ENCODE assay signal across 10 cellular contexts in the genomic region with DNA sequence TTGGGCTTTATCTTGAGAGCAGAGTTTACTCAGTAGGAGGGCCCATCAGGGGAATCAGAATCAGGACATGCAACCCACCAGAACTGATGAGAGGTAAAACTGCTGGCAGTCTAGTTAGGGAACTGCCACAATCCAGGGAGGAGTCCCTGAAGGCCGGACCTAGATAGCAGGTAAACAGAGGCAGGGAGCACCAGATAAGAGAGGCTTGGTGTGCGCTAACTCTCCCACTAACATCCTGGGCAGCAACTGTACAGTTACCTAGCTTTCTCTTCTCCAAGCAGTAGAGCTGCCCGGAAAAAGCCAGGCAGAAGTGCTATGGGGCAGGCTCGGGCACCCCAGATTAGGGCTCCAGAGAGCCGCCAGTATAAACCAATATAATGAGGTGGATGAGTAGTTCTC. TPM values are rescaled to one million over a fixed set of nuclear protein-coding genes. Genes with fewer than 3 reads are reported as not detected.
DNase-seq lines count a peak whose midpoint lies in the region; ATAC-seq and TF ChIP-seq lines count a peak whose summit lies in the region.
"Had no signal": no experiment of that assay in that cellular context is flagged by ENCODE, and none has a peak within 500 bp of the region (broad histone marks: within the 10 kb centered on the region; RNA-seq: fewer than 3 reads in every experiment).

No MANE protein-coding gene starts in this region.

- peaks cover 13% of the 10 kb centered on the region for H3K4me1 Mint-ChIP-seq in activated T-helper 1 cell treated with anti-CD3 and anti-CD28 coated beads, Interleukin-12 subunit alpha, Interleukin-12 subunit beta, Interleukin-2, Interleukin-4 antibody, amounts not matched to agents 30 ng/mL and 10 ng/mL and 1 ng/mL, durations not matched to agents 14 hours and 24 hours and 36 hours (ENCODE audit: low read depth)
- H3K4me1 Mint-ChIP-seq in nephron progenitor cell: peaks cover 29% of the 10 kb centered on the region
- peaks cover 10% of the 10 kb centered on the region for H3K4me1 Mint-ChIP-seq in CD8-positive, alpha-beta T cell (ENCODE audit: low read depth)

- H3K27ac Mint-ChIP-seq in activated T-helper 1 cell treated with anti-CD3 and anti-CD28 coated beads, Interleukin-12 subunit alpha, Interleukin-12 subunit beta, Interleukin-2, Interleukin-4 antibody, amounts not matched to agents 30 ng/mL and 10 ng/mL and 1 ng/mL, durations not matched to agents 14 hours and 24 hours and 36 hours: no peak overlapping the region
- no peak overlapping the region for H3K27ac Mint-ChIP-seq in nephron progenitor cell
- no peak overlapping the region for H3K27ac Mint-ChIP-seq in CD8-positive, alpha-beta T cell

- H2AFZ ChIP-seq in hepatocyte: peak overlapping the region; percentile 9

- H4K20me1 ChIP-seq in hepatocyte (ENCODE audit: insufficient read depth, poor library complexity, severe bottlenecking): peaks cover 25% of the 10 kb centered on the region

- H3K4me1 ChIP-seq in HAP-1: peaks cover 18% of the 10 kb centered on the region
- H3K4me1 ChIP-seq in hepatocyte (ENCODE audit: insufficient read depth): peaks cover 38% of the 10 kb centered on the region
- peaks cover 31% of the 10 kb centered on the region for H3K4me1 ChIP-seq in skeletal muscle satellite cell (ENCODE audit: control insufficient read depth, insufficient read depth, low read length)
- no peaks in the 10 kb centered on the region for H3K4me1 ChIP-seq in CD8-positive, alpha-beta T cell (ENCODE audit: insufficient read depth, low read length)

- in situ Hi-C loops in HAP-1 (cut with MboI; ENCODE audit: low sequenced_read_pairs): no loop called here

- peak overlapping the region; percentile 74 for H3K4me2 ChIP-seq in hepatocyte
- H3K4me2 ChIP-seq in skeletal muscle satellite cell (ENCODE audit: low read length): peak overlapping the region; percentile 91

- peak overlapping the region; percentile 76 for H3K4me3 Mint-ChIP-seq in activated T-helper 1 cell treated with anti-CD3 and anti-CD28 coated beads, Interleukin-12 subunit alpha, Interleukin-12 subunit beta, Interleukin-2, Interleukin-4 antibody, amounts not matched to agents 30 ng/mL and 10 ng/mL and 1 ng/mL, durations not matched to agents 14 hours and 24 hours and 36 hours
- no peak overlapping the region for H3K4me3 Mint-ChIP-seq in nephron progenitor cell
- H3K4me3 Mint-ChIP-seq in CD8-positive, alpha-beta T cell: no peak overlapping the region

- no peaks in the 10 kb centered on the region for H3K9me3 ChIP-seq in HAP-1
- no peaks in the 10 kb centered on the region for H3K9me3 ChIP-seq in hepatocyte (ENCODE audit: low read depth)
- no peaks in the 10 kb centered on the region for H3K9me3 ChIP-seq in skeletal muscle satellite cell (replicated peaks; ENCODE audit: low read length)
- no peaks in the 10 kb centered on the region for H3K9me3 ChIP-seq in CD8-positive, alpha-beta T cell (ENCODE audit: low read length)

- DNase-seq in HAP-1 (ENCODE audit: low spot score in 2 of 2): no peak
- no peak for DNase-seq in activated T-helper 1 cell treated with anti-CD3 and anti-CD28 coated beads, Interleukin-12 subunit alpha, Interleukin-12 subunit beta, Interleukin-2, Interleukin-4 antibody, amounts not matched to agents 30 ng/mL and 10 ng/mL and 1 ng/mL, durations not matched to agents 14 hours and 24 hours and 36 hours (ENCODE audit: low spot score)
- DNase-seq in hepatocyte (ENCODE audit: low spot score): no peak
- no peak for DNase-seq in nephron progenitor cell
- DNase-seq in CD8-positive, alpha-beta T cell: no peak
- no peak for DNase-seq in stimulated activated CD4-positive, alpha-beta T cell treated with anti-CD3 and anti-CD28 coated beads, Interleukin-4, amount 100 ng/mL, for 4 hours
- no peak for DNase-seq in nucleus accumbens (lab: John Stamatoyannopoulos, UW)
- DNase-seq: activated naive CD4-positive, alpha-beta T cell treated with anti-CD3 and anti-CD28 coated beads, Interleukin-2, amount 50 U/mL, for 16 hours; GOT3 had no signal

- intact Hi-C loops in activated T-helper 1 cell treated with anti-CD3 and anti-CD28 coated beads, Interleukin-12 subunit alpha, Interleukin-12 subunit beta, Interleukin-2, Interleukin-4 antibody, amounts not matched to agents 30 ng/mL and 10 ng/mL and 1 ng/mL, durations not matched to agents 14 hours and 24 hours and 36 hours (cut with micrococcal nuclease): loop anchor here (10.0 kb wide), 2 partner anchors 142 to 242 kb away; no protein-coding TSS in a partner anchor
- intact Hi-C loops in CD8-positive, alpha-beta T cell (cut with DNase I, micrococcal nuclease): no loop called here

- no peak for ATAC-seq in CD8-positive, alpha-beta T cell

- no peaks in the 10 kb centered on the region for H3K9me3 Mint-ChIP-seq in activated T-helper 1 cell treated with anti-CD3 and anti-CD28 coated beads, Interleukin-12 subunit alpha, Interleukin-12 subunit beta, Interleukin-2, Interleukin-4 antibody, amounts not matched to agents 30 ng/mL and 10 ng/mL and 1 ng/mL, durations not matched to agents 14 hours and 24 hours and 36 hours
- peaks cover 5% of the 10 kb centered on the region for H3K9me3 Mint-ChIP-seq in nephron progenitor cell
- no peaks in the 10 kb centered on the region for H3K9me3 Mint-ChIP-seq in CD8-positive, alpha-beta T cell

- H3K36me3 ChIP-seq in HAP-1 (replicated peaks) (no peaks in the 10 kb centered on the region; the same call in 1 of the 2 replicates), hepatocyte (replicated peaks; ENCODE audit: insufficient read depth, low read depth) (no peaks in the 10 kb centered on the region), skeletal muscle satellite cell (ENCODE audit: insufficient read depth, low read length) (no peaks in the 10 kb centered on the region)
- no peaks in the 10 kb centered on the region for H3K36me3 ChIP-seq in CD8-positive, alpha-beta T cell (ENCODE audit: insufficient read depth, low read length)

- CTCF ChIA-PET in CD8-positive, alpha-beta T cell (lab: Charles Lee): no interaction called here

- H3K9ac ChIP-seq in skeletal muscle satellite cell (ENCODE audit: low read depth, low read length): peak overlapping the region; percentile 97

- H3K27me3 ChIP-seq in HAP-1 (ENCODE audit: low read depth): no peaks in the 10 kb centered on the region
- H3K27me3 ChIP-seq in hepatocyte: no peaks in the 10 kb centered on the region
- H3K27me3 ChIP-seq in skeletal muscle satellite cell (ENCODE audit: control insufficient read depth, insufficient read depth, low read length): no peaks in the 10 kb centered on the region
- no peaks in the 10 kb centered on the region for H3K27me3 ChIP-seq in CD8-positive, alpha-beta T cell (ENCODE audit: insufficient read depth, low read length)

- H3K27ac ChIP-seq in hepatocyte: peak overlapping the region; percentile 100
- no peak overlapping the region for H3K27ac ChIP-seq in CD8-positive, alpha-beta T cell (ENCODE audit: low read depth, low read length)

- peak overlapping the region; percentile 90 for H3K4me3 ChIP-seq in HAP-1
- no peak overlapping the region for H3K4me3 ChIP-seq in hepatocyte
- no peak overlapping the region for H3K4me3 ChIP-seq in skeletal muscle satellite cell (ENCODE audit: low read length)
- H3K4me3 ChIP-seq in CD8-positive, alpha-beta T cell (ENCODE audit: low read depth, low read length): no peak overlapping the region

- TF ChIP-seq CTCF in hepatocyte (IDR thresholded peaks at IDR 0.05; ENCODE audit: poor library complexity) (no peak), nephron progenitor cell (IDR thresholded peaks at IDR 0.05) (no peak)
- TF ChIP-seq CTCF in CD8-positive, alpha-beta T cell (IDR thresholded peaks at IDR 0.05): no peak

- 25% methylated on average over 5 of the region's 5 CpGs for WGBS in hepatocyte (ENCODE audit: low lambda C conversion rate, missing lambda C conversion rate)

- POLR2A ChIA-PET in CD8-positive, alpha-beta T cell (lab: Charles Lee): no interaction called here

- H3K27me3 Mint-ChIP-seq in activated T-helper 1 cell treated with anti-CD3 and anti-CD28 coated beads, Interleukin-12 subunit alpha, Interleukin-12 subunit beta, Interleukin-2, Interleukin-4 antibody, amounts not matched to agents 30 ng/mL and 10 ng/mL and 1 ng/mL, durations not matched to agents 14 hours and 24 hours and 36 hours (ENCODE audit: insufficient read depth): peaks cover 33% of the 10 kb centered on the region
- H3K27me3 Mint-ChIP-seq in nephron progenitor cell (ENCODE audit: low read depth, poor library complexity): no peaks in the 10 kb centered on the region
- H3K27me3 Mint-ChIP-seq in CD8-positive, alpha-beta T cell (ENCODE audit: low read depth): peaks cover 34% of the 10 kb centered on the region

- peaks cover 39% of the 10 kb centered on the region for H3K79me2 ChIP-seq in hepatocyte

- no peaks in the 10 kb centered on the region for H3K9me2 ChIP-seq in hepatocyte (replicated peaks; ENCODE audit: insufficient read depth)

- no peaks in the 10 kb centered on the region for H3K36me3 Mint-ChIP-seq in activated T-helper 1 cell treated with anti-CD3 and anti-CD28 coated beads, Interleukin-12 subunit alpha, Interleukin-12 subunit beta, Interleukin-2, Interleukin-4 antibody, amounts not matched to agents 30 ng/mL and 10 ng/mL and 1 ng/mL, durations not matched to agents 14 hours and 24 hours and 36 hours (ENCODE audit: low read depth)
- peaks cover 11% of the 10 kb centered on the region for H3K36me3 Mint-ChIP-seq in nephron progenitor cell (ENCODE audit: low read depth)
- H3K36me3 Mint-ChIP-seq in CD8-positive, alpha-beta T cell: no peaks in the 10 kb centered on the region

RNA-seq across cellular contexts. Expression of a gene that starts 0.9 kb away (rescaled TPM):
- 4.4 and 4.9 TPM in 2 replicates for total RNA-seq in activated T-helper 1 cell treated with anti-CD3 and anti-CD28 coated beads, Interleukin-12 subunit alpha, Interleukin-12 subunit beta, Interleukin-2, Interleukin-4 antibody, amounts not matched to agents 30 ng/mL and 10 ng/mL and 1 ng/mL, durations not matched to agents 14 hours and 24 hours and 36 hours
- 46.7 and 57.7 TPM in 2 replicates for total RNA-seq in hepatocyte
- polyA plus RNA-seq in hepatocyte: 22.1 and 23.8 TPM in 2 replicates
- 31.4 and 31.9 TPM in 2 replicates for total RNA-seq in skeletal muscle satellite cell (2012; rRNA removed)
- under 1 TPM; 0.19 to 0.39 TPM for total RNA-seq in CD8-positive, alpha-beta T cell
